ENCODE assay signal across 28 cellular contexts in genomic region chr18:11577271-11578112, GRCh38. TPM values are rescaled to one million over a fixed set of nuclear protein-coding genes. Genes with fewer than 3 reads are reported as not detected.
DNase-seq lines count a peak whose midpoint lies in the region; ATAC-seq and TF ChIP-seq lines count a peak whose summit lies in the region.
"Had no signal": no experiment of that assay in that cellular context is flagged by ENCODE, and none has a peak within 500 bp of the region (broad histone marks: within the 10 kb centered on the region; RNA-seq: fewer than 3 reads in every experiment).

No MANE protein-coding gene starts in this region.

- no peaks in the 10 kb centered on the region for H4K20me1 ChIP-seq in BLaER1 treated with 17β-estradiol and CSF1 and Interleukin-3, amounts not matched to agents 10 nM and 100 nM
- no peaks in the 10 kb centered on the region for H4K20me1 ChIP-seq in MM.1S (ENCODE audit: insufficient read depth, low read length)

- peak overlapping the region in 1 of 11 experiments; percentile 0; a peak in 1 of 22 replicates for H3K27ac ChIP-seq in BLaER1 treated with 17β-estradiol and CSF1 and Interleukin-3, amounts not matched to agents 10 nM and 100 nM
- H3K27ac ChIP-seq in MM.1S (ENCODE audit: low read length) (peak overlapping the region; percentile 54; the same call in 1 of the 2 replicates), foreskin keratinocyte (no peak overlapping the region)
- H3K27ac ChIP-seq: pancreas, testis had no signal

- DNase-seq in GM12865 (ENCODE audit: low read depth) (peak; percentile 6), MM.1S (peak; percentile 82), head of caudate nucleus (peak in 28 of 42 donors; percentile 7 to 84 (median 42)), SIG-M5 (lab: John Stamatoyannopoulos, UW) (no peak), foreskin keratinocyte (no peak)
- DNase-seq: activated naive CD4-positive, alpha-beta T cell treated with anti-CD3 and anti-CD28 coated beads for 36 hours; CD8-positive, alpha-beta T cell; GOT3; NCI-H1092; NCI-H1930; NCI-H345; pancreas; PC-3; right cardiac atrium; stimulated activated CD4-positive, alpha-beta T cell treated with anti-CD3 and anti-CD28 coated beads, Interleukin-4, amount 100 ng/mL, for 4 hours; stimulated activated naive CD4-positive, alpha-beta T cell; testis had no signal

- intact Hi-C loops in head of caudate nucleus (cut with DNase I): no loop called here

- H3K9me3 ChIP-seq in BLaER1 treated with 17β-estradiol and CSF1 and Interleukin-3, amounts not matched to agents 10 nM and 100 nM (replicated peaks in 1 of 11): no peaks in the 10 kb centered on the region
- H3K9me3 ChIP-seq in MM.1S (replicated peaks; ENCODE audit: insufficient read depth, low read length): no peaks in the 10 kb centered on the region
- H3K9me3 ChIP-seq: pancreas, testis had no signal

- no peaks in the 10 kb centered on the region for H3K79me2 ChIP-seq in MM.1S (ENCODE audit: low read length)

- H3K4me1 ChIP-seq in BLaER1 treated with 17β-estradiol and CSF1 and Interleukin-3, amounts not matched to agents 10 nM and 100 nM: peaks cover 11 to 28% (median 22%) of the 10 kb centered on the region in 10 experiments; a peak in 19 of 20 replicates
- H3K4me1 ChIP-seq in MM.1S (ENCODE audit: low read length) (peaks cover 38% of the 10 kb centered on the region), foreskin keratinocyte (no peaks in the 10 kb centered on the region)
- H3K4me1 ChIP-seq: pancreas, testis had no signal

- H3K9ac ChIP-seq in BLaER1 treated with 17β-estradiol and CSF1 and Interleukin-3, amounts not matched to agents 10 nM and 100 nM: no peak overlapping the region
- no peak overlapping the region for H3K9ac ChIP-seq in MM.1S (ENCODE audit: low read length)

- H3K4me3 ChIP-seq in BLaER1 treated with 17β-estradiol and CSF1 and Interleukin-3, amounts not matched to agents 10 nM and 100 nM: no peak overlapping the region
- H3K4me3 ChIP-seq in GM12865 (ENCODE audit: low read depth, low read length): no peak overlapping the region
- H3K4me3 ChIP-seq in MM.1S (ENCODE audit: low read length): peak overlapping the region; percentile 18; the same call in 1 of the 2 replicates
- H3K4me3 ChIP-seq: pancreas, testis had no signal

- TF ChIP-seq CTCF in GM12865 (IDR thresholded peaks at IDR 0.05; ENCODE audit: insufficient read depth, low read depth, low read length, missing control alignments) (no peak), MM.1S (IDR thresholded peaks at IDR 0.05; ENCODE audit: low read length) (no peak), foreskin keratinocyte (conservative IDR thresholded peaks at IDR 0.05) (no peak)

- no peaks in the 10 kb centered on the region for H3K9me2 ChIP-seq in MM.1S (replicated peaks; ENCODE audit: insufficient read depth, low read length)

- H3K4me2 ChIP-seq in BLaER1 treated with 17β-estradiol and CSF1 and Interleukin-3, amounts not matched to agents 10 nM and 100 nM: peak overlapping the region; percentile 22 to 80 (median 56); a peak in 20 of 22 replicates
- H3K4me2 ChIP-seq in MM.1S (ENCODE audit: low read depth, low read length): peak overlapping the region; percentile 37

- ATAC-seq in GM21737 (IDR thresholded peaks at IDR 0.05; ENCODE audit: unreplicated experiment) (no peak), foreskin keratinocyte (no peak)
- ATAC-seq: activated CD4-positive, CD25-positive, alpha-beta regulatory T cell treated with anti-CD3 and anti-CD28 coated beads, Interleukin-2, amount 50 U/mL, for 24 hours; CD8-positive, alpha-beta T cell; pancreas; PC-3; right cardiac atrium; Right ventricle myocardium inferior had no signal

- H3K27me3 ChIP-seq in BLaER1 treated with 17β-estradiol and CSF1 and Interleukin-3, amounts not matched to agents 10 nM and 100 nM: no peaks in the 10 kb centered on the region
- no peaks in the 10 kb centered on the region for H3K27me3 ChIP-seq in MM.1S (replicated peaks; ENCODE audit: insufficient read depth, low read length)
- peaks cover 3% of the 10 kb centered on the region for H3K27me3 ChIP-seq in foreskin keratinocyte
- H3K27me3 ChIP-seq: pancreas, testis had no signal

- no peak overlapping the region for H2AFZ ChIP-seq in MM.1S (ENCODE audit: low read length)

- peaks cover 27% of the 10 kb centered on the region for H3F3A ChIP-seq in MM.1S (ENCODE audit: insufficient read depth, low read length)

- H3K36me3 ChIP-seq in BLaER1 treated with 17β-estradiol and CSF1 and Interleukin-3, amounts not matched to agents 10 nM and 100 nM: no peaks in the 10 kb centered on the region
- no peaks in the 10 kb centered on the region for H3K36me3 ChIP-seq in MM.1S (replicated peaks; ENCODE audit: insufficient read depth, low read length)
- H3K36me3 ChIP-seq: pancreas had no signal

RNA-seq across cellular contexts. Expression of gene SLC35G4, which starts 31.9 kb away (rescaled TPM):
- not detected in 2 replicates for total RNA-seq in foreskin keratinocyte
- polyA plus RNA-seq in foreskin keratinocyte: not detected in 2 replicates
- total RNA-seq: activated naive CD4-positive, alpha-beta T cell treated with anti-CD3 and anti-CD28 coated beads for 36 hours; CD8-positive, alpha-beta T cell; fibroblast of lung; G401; glomerular endothelial cell; LHCN-M2; lower leg skin; mononuclear cell; pancreas; PC-3; right cardiac atrium; Right ventricle myocardium inferior; testis had no signal
- polyA plus RNA-seq: fibroblast of lung, keratinocyte, pancreas, right cardiac atrium had no signal

Comparison
In these comparisons a context has a peak if more than half of its experiments do, and no peak if none do; other contexts are left out.
1. DNase-seq: peak in GM12865 (single experiment), MM.1S (single experiment) and head of caudate nucleus (28 of 42); none in SIG-M5 (single experiment) and foreskin keratinocyte (0 of 2).